11 cellular contexts compared by ENCODE assay signal in genomic region chr2:67649331-67650071, GRCh38.
DNase-seq lines count a peak whose midpoint lies in the region; ATAC-seq, FAIRE-seq and TF ChIP-seq lines count a peak whose summit lies in the region.
"Had no signal": no experiment of that assay in that cellular context is flagged by ENCODE, and none has a peak within 500 bp of the region (broad histone marks: within the 10 kb centered on the region; RNA-seq: fewer than 3 reads in every experiment).

No MANE protein-coding gene starts in this region.

- H3K27me3 ChIP-seq in endodermal cell (ENCODE audit: control insufficient read depth, insufficient read depth, low read length, poor library complexity, severe bottlenecking) (peaks cover 11% of the 10 kb centered on the region), WERI-Rb-1 (ENCODE audit: insufficient read depth, low read depth, severe bottlenecking) (peaks cover 74% of the 10 kb centered on the region)

- no peak overlapping the region for H3K9ac ChIP-seq in endodermal cell (ENCODE audit: extremely low read depth, low read length, poor library complexity, severe bottlenecking)

- H3K4me1 Mint-ChIP-seq in endodermal cell, result peaks cover 18% of the 10 kb centered on the region
- peaks cover 47% of the 10 kb centered on the region for H3K4me1 Mint-ChIP-seq in mesothelial cell of epicardium
- H3K4me1 Mint-ChIP-seq: activated naive CD8-positive, alpha-beta T cell treated with anti-CD3 and anti-CD28 coated beads, Interleukin-2, amount 10 ng/mL, durations not matched to agents 7 days and 5 days had no signal

- no peaks in the 10 kb centered on the region for H3K9me3 ChIP-seq in A549
- H3K9me3 ChIP-seq in endodermal cell (ENCODE audit: control insufficient read depth, low read length), result peaks cover 28% of the 10 kb centered on the region
- H3K9me3 ChIP-seq in WERI-Rb-1 (ENCODE audit: severe bottlenecking), result peaks cover 13% of the 10 kb centered on the region

- peak overlapping the region; percentile 42; the same call in 2 of the 3 replicates for H3K4me2 ChIP-seq in A549

- TF ChIP-seq CTCF in A549 (IDR thresholded peaks at IDR 0.05), result no peak
- no peak for TF ChIP-seq CTCF in endodermal cell (conservative IDR thresholded peaks at IDR 0.05)
- TF ChIP-seq CTCF in mesothelial cell of epicardium (IDR thresholded peaks at IDR 0.05; ENCODE audit: unreplicated experiment), result no peak
- no peak for TF ChIP-seq CTCF in WERI-Rb-1 (IDR thresholded peaks at IDR 0.05; ENCODE audit: low read depth, low read length)

- no peak for TF ChIP-seq RAD21 in A549 (conservative IDR thresholded peaks at IDR 0.05 in 1 of 2, IDR thresholded peaks at IDR 0.05 in 1 of 2)

- ATAC-seq in A549 (peak in 1 of 2 experiments; percentile 48; a peak in 3 of 6 replicates), GM19455 (IDR thresholded peaks at IDR 0.05; ENCODE audit: unreplicated experiment) (no peak), GM18498 (IDR thresholded peaks at IDR 0.05; ENCODE audit: unreplicated experiment) (no peak)

- H3K27ac Mint-ChIP-seq in endodermal cell (no peak overlapping the region), mesothelial cell of epicardium (peak overlapping the region; percentile 92)
- H3K27ac Mint-ChIP-seq: activated naive CD8-positive, alpha-beta T cell treated with anti-CD3 and anti-CD28 coated beads, Interleukin-2, amount 10 ng/mL, durations not matched to agents 7 days and 5 days; CD4-positive, CD25-positive, alpha-beta regulatory T cell had no signal

- no peak overlapping the region for H3K4me3 Mint-ChIP-seq in endodermal cell
- no peak overlapping the region for H3K4me3 Mint-ChIP-seq in mesothelial cell of epicardium
- H3K4me3 Mint-ChIP-seq: activated naive CD8-positive, alpha-beta T cell treated with anti-CD3 and anti-CD28 coated beads, Interleukin-2, amount 10 ng/mL, durations not matched to agents 7 days and 5 days; CD4-positive, CD25-positive, alpha-beta regulatory T cell had no signal

- H3K4me3 ChIP-seq in A549 (no peak overlapping the region), endodermal cell (ENCODE audit: low read length) (no peak overlapping the region), WERI-Rb-1 (ENCODE audit: low read depth, low read length) (no peak overlapping the region)

- 61% methylated on average over 8 of the region's 8 CpGs for WGBS in A549 (ENCODE audit: missing lambda C conversion rate)
- 89 to 95% methylated on average over 3 to 8 of the region's 8 CpGs for WGBS in endodermal cell (ENCODE audit: insufficient coverage in 1 of 2, insufficient read length in 1 of 2), 2 experiments

- H3K4me1 ChIP-seq in A549 (peaks cover 22% of the 10 kb centered on the region), endodermal cell (ENCODE audit: control insufficient read depth, insufficient read depth, low read length) (peaks cover 6% of the 10 kb centered on the region)

- H3K9me3 Mint-ChIP-seq in endodermal cell (peaks cover 16% of the 10 kb centered on the region), mesothelial cell of epicardium (peaks cover 8% of the 10 kb centered on the region)

- no peak for TF ChIP-seq POLR2A in A549 (IDR thresholded peaks at IDR 0.05; ENCODE audit: low read length)

- H3K36me3 Mint-ChIP-seq in endodermal cell (ENCODE audit: low read depth), result no peaks in the 10 kb centered on the region
- peaks cover 7% of the 10 kb centered on the region for H3K36me3 Mint-ChIP-seq in mesothelial cell of epicardium
- H3K36me3 Mint-ChIP-seq: activated naive CD8-positive, alpha-beta T cell treated with anti-CD3 and anti-CD28 coated beads, Interleukin-2, amount 10 ng/mL, durations not matched to agents 7 days and 5 days; CD4-positive, CD25-positive, alpha-beta regulatory T cell had no signal

- DNase-seq in A549 (ENCODE audit: low read depth in 1 of 2, low spot score in 1 of 2) (peak in 1 of 2 experiments; percentile 21), NCI-H1417 (lab: John Stamatoyannopoulos, UW) (peak in 2 of 3 experiments; percentile 52 to 77), endodermal cell (peak; percentile 44), mesothelial cell of epicardium (ENCODE audit: low spot score in 2 of 2, unreplicated experiment in 2 of 2) (peak in 1 of 2 experiments; percentile 39), WERI-Rb-1 (no peak)
- no peak for DNase-seq in activated CD4-positive, CD25-positive, alpha-beta regulatory T cell treated with anti-CD3 and anti-CD28 coated beads, Interleukin-2, amount 50 U/mL, for 72 hours
- DNase-seq: activated naive CD8-positive, alpha-beta T cell treated with anti-CD3 and anti-CD28 coated beads, Interleukin-2, amount 10 ng/mL, durations not matched to agents 7 days and 5 days; CD4-positive, CD25-positive, alpha-beta regulatory T cell; T-helper 1 cell had no signal

- CTCF ChIA-PET in A549 (lab: Yijun Ruan, JAX), result interaction anchor here (0.7 to 4.6 kb wide), 17 partner anchors 10 to 1221 kb away, joined by 3 to 42 read pairs (median 5); no protein-coding TSS in a partner anchor

- H3K27me3 Mint-ChIP-seq in endodermal cell (ENCODE audit: insufficient read depth) (peaks cover 7% of the 10 kb centered on the region), mesothelial cell of epicardium (ENCODE audit: low read depth) (no peaks in the 10 kb centered on the region)
- H3K27me3 Mint-ChIP-seq: activated naive CD8-positive, alpha-beta T cell treated with anti-CD3 and anti-CD28 coated beads, Interleukin-2, amount 10 ng/mL, durations not matched to agents 7 days and 5 days; CD4-positive, CD25-positive, alpha-beta regulatory T cell had no signal

- POLR2A ChIA-PET in A549 (lab: Yijun Ruan, JAX), result no interaction called here

- H3K27ac ChIP-seq in A549 (peak overlapping the region; percentile 48 to 78), endodermal cell (ENCODE audit: low read depth, low read length) (no peak overlapping the region), WERI-Rb-1 (no peak overlapping the region)

- TF ChIP-seq EP300 in A549 (IDR thresholded peaks at IDR 0.05), result no peak

- FAIRE-seq in A549 (lab: Jason Lieb, UNC), result no peak

- no peaks in the 10 kb centered on the region for H3K36me3 ChIP-seq in endodermal cell (ENCODE audit: control insufficient read depth, insufficient read depth, low read length)
- no peaks in the 10 kb centered on the region for H3K36me3 ChIP-seq in WERI-Rb-1

TF ChIP-seq in A549, 52 proteins besides CTCF, POLR2A, EP300 and RAD21:
- TF ChIP-seq SMC3 (IDR thresholded peaks at IDR 0.05) (0 out of 3 replicates have a peak, but pooled peaks have one; percentile 12), JUNB (IDR thresholded peaks at IDR 0.05) (no peak), RFX5 (IDR thresholded peaks at IDR 0.05) (no peak), CEBPB (IDR thresholded peaks at IDR 0.05) (0 out of 4 replicates have a peak, but pooled peaks of 1 of the 2 experiments have one; percentile 9)

Comparison
In these comparisons a context has a peak if more than half of its experiments do, and no peak if none do; other contexts are left out.
1. DNase-seq: peak in NCI-H1417 (2 of 3) and endodermal cell (single experiment); none in WERI-Rb-1 (single experiment) and activated CD4-positive, CD25-positive, alpha-beta regulatory T cell treated with anti-CD3 and anti-CD28 coated beads, Interleukin-2, amount 50 U/mL, for 72 hours (single experiment).
2. H3K27ac ChIP-seq: peak in A549 (2 of 2); none in endodermal cell (single experiment) and WERI-Rb-1 (single experiment).